ENCODE assay signal across 12 cellular contexts in the genomic region with DNA sequence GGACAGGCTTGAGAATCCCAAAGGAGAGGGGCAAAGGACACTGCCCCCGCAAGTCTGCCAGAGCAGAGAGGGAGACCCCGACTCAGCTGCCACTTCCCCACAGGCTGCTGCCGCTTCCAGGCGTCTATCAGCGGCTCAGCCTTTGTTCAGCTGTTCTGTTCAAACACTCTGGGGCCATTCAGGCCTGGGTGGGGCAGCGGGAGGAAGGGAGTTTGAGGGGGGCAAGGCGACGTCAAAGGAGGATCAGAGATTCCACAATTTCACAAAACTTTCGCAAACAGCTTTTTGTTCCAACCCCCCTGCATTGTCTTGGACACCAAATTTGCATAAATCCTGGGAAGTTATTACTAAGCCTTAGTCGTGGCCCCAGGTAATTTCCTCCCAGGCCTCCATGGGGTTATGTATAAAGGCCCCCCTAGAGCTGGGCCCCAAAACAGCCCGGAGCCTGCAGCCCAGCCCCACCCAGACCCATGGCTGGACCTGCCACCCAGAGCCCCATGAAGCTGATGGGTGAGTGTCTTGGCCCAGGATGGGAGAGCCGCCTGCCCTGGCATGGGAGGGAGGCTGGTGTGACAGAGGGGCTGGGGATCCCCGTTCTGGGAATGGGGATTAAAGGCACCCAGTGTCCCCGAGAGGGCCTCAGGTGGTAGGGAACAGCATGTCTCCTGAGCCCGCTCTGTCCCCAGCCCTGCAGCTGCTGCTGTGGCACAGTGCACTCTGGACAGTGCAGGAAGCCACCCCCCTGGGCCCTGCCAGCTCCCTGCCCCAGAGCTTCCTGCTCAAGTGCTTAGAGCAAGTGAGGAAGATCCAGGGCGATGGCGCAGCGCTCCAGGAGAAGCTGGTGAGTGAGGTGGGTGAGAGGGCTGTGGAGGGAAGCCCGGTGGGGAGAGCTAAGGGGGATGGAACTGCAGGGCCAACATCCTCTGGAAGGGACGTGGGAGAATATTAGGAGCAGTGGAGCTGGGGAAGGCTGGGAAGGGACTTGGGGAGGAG. TPM values are rescaled to one million over a fixed set of nuclear protein-coding genes. Genes with fewer than 3 reads are reported as not detected.
A peak's percentile ranks its signal among the peaks of the same experiment; 100 is the strongest.
DNase-seq lines count a peak whose midpoint lies in the region; ATAC-seq, FAIRE-seq and TF ChIP-seq lines count a peak whose summit lies in the region.
"Had no signal": no experiment of that assay in that cellular context is flagged by ENCODE, and none has a peak within 500 bp of the region (broad histone marks: within the 10 kb centered on the region; RNA-seq: fewer than 3 reads in every experiment).

A gene with protein sequence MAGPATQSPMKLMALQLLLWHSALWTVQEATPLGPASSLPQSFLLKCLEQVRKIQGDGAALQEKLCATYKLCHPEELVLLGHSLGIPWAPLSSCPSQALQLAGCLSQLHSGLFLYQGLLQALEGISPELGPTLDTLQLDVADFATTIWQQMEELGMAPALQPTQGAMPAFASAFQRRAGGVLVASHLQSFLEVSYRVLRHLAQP (plus strand): TSS at position 436 of the 993 bp plus-strand sequence. CDS start 35 bp downstream, at position 471.

- no peak within 1 kb of the TSS for H3K9ac ChIP-seq in kidney (ENCODE audit: low read length in 2 of 2)

- H3K4me3 ChIP-seq in H7 (ENCODE audit: insufficient read depth, low read depth, low read length): no peak within 1 kb of the TSS
- H3K4me3 ChIP-seq in RWPE2 (ENCODE audit: severe bottlenecking): peak within 1 kb of the TSS; percentile 19
- peak within 1 kb of the TSS; percentile 31 for H3K4me3 ChIP-seq in fibroblast of mammary gland (ENCODE audit: control insufficient read depth, low read depth, low read length)
- H3K4me3 ChIP-seq in psoas muscle: peak within 1 kb of the TSS; percentile 52
- H3K4me3 ChIP-seq in kidney (ENCODE audit: low read length in 2 of 2): no peak within 1 kb of the TSS

- TF ChIP-seq CTCF in RWPE2 (IDR thresholded peaks at IDR 0.05; ENCODE audit: poor library complexity, severe bottlenecking) (no peak), fibroblast of mammary gland (conservative IDR thresholded peaks at IDR 0.05; ENCODE audit: control insufficient read depth, insufficient read depth, low read depth, low read length) (no peak), psoas muscle (IDR thresholded peaks at IDR 0.05) (no peak), kidney (IDR thresholded peaks at IDR 0.05; ENCODE audit: borderline replicate concordance, extremely low read depth, insufficient read depth) (no peak)

- WGBS in psoas muscle, 3 donors: 25 to 40% (median 26%) methylated on average over 19 to 20 of the region's 20 CpGs

- H3K36me3 ChIP-seq in H7 (replicated peaks; ENCODE audit: control insufficient read depth, insufficient read depth, low read length): peaks cover 2% of the 10 kb centered on the region; the same call in 1 of the 2 replicates
- peaks cover 27% of the 10 kb centered on the region for H3K36me3 ChIP-seq in RWPE2 (ENCODE audit: low read depth)
- H3K36me3 ChIP-seq in psoas muscle (ENCODE audit: insufficient read depth in 1 of 2, low read depth in 1 of 2): peaks cover 0 to 8% of the 10 kb centered on the region in 2 donors
- peaks cover 0 to 2% of the 10 kb centered on the region in 2 donors for H3K36me3 ChIP-seq in kidney (ENCODE audit: control insufficient read depth in 1 of 2, insufficient read depth in 2 of 2, low read length in 2 of 2)

- DNase-seq in H7: peak; percentile 52
- DNase-seq in RWPE2 (ENCODE audit: low spot score): no peak
- peak; percentile 70 for DNase-seq in fibroblast of mammary gland (ENCODE audit: low read depth)
- peak; percentile 78 to 95 for DNase-seq in psoas muscle
- no peak for DNase-seq in kidney
- no peak for DNase-seq in pons (ENCODE audit: low spot score)
- DNase-seq: activated CD4-positive, alpha-beta memory T cell treated with anti-CD3 and anti-CD28 coated beads for 36 hours; NCI-H2029 treated with DMSO at 0.1 percent for 48 hours; substantia nigra had no signal

- H3K9me3 ChIP-seq in RWPE2 (ENCODE audit: severe bottlenecking): no peaks in the 10 kb centered on the region
- H3K9me3 ChIP-seq in psoas muscle: no peaks in the 10 kb centered on the region
- H3K9me3 ChIP-seq in kidney (ENCODE audit: control insufficient read depth in 1 of 2, low read length in 2 of 2): no peaks in the 10 kb centered on the region

- H3K27ac ChIP-seq in RWPE2 (ENCODE audit: poor library complexity, severe bottlenecking): peak within 1 kb of the TSS; percentile 93
- peak within 1 kb of the TSS; percentile 87 for H3K27ac ChIP-seq in psoas muscle
- peak within 1 kb of the TSS in 1 of 2 donors; percentile 41 for H3K27ac ChIP-seq in kidney (ENCODE audit: low read depth in 2 of 2, low read length in 2 of 2)

- H3K4me1 ChIP-seq in RWPE2 (ENCODE audit: insufficient read depth, poor library complexity, severe bottlenecking) (peaks cover 40% of the 10 kb centered on the region), psoas muscle (peaks cover 62% of the 10 kb centered on the region), kidney (ENCODE audit: control insufficient read depth in 1 of 2, insufficient read depth in 1 of 2, low read depth in 1 of 2, low read length in 2 of 2) (peaks cover 4 to 9% of the 10 kb centered on the region in 2 donors)

- peak; percentile 20 for ATAC-seq in RWPE2 (ENCODE audit: low read depth)
- peak; percentile 52 to 62 (median 58) for ATAC-seq in psoas muscle
- no peak for ATAC-seq in GM18907 (IDR thresholded peaks at IDR 0.05; ENCODE audit: unreplicated experiment)
- ATAC-seq in HG02884 (IDR thresholded peaks at IDR 0.05; ENCODE audit: unreplicated experiment): no peak

- H3K27me3 ChIP-seq in H7 (ENCODE audit: control insufficient read depth, insufficient read depth, low read length) (no peaks in the 10 kb centered on the region), RWPE2 (ENCODE audit: insufficient read depth, poor library complexity, severe bottlenecking) (no peaks in the 10 kb centered on the region), psoas muscle (ENCODE audit: insufficient read depth in 3 of 3, low read length in 2 of 3) (no peaks in the 10 kb centered on the region)

- no peak for FAIRE-seq in kidney (lab: Jason Lieb, UNC)

- intact Hi-C loops in psoas muscle (cut with DNase I) (loop anchor here (5.0 to 10.0 kb wide), 3 partner anchors 72 to 280 kb away; no protein-coding TSS in a partner anchor), kidney (cut with DNase I) (loop anchor here (10.0 kb wide), 2 partner anchors 150 to 270 kb away; partner anchors contain the start of gene CDC6)

RNA-seq across cellular contexts. Expression of the gene that starts here (rescaled TPM):
- total RNA-seq in H7 (2014; rRNA removed; shearing (Covaris generic)): 0.28 TPM in 1 of 2 replicates, not detected in the other
- total RNA-seq in psoas muscle: 10 to 100 TPM in 2 of 4 donors, under 1 TPM in 2; 0.30 to 39.8 (median 19.4) TPM
- 10 to 100 TPM in 1 of 3 donors, 1 to 10 TPM in 2; 3.4 to 46.2 (median 3.9) TPM for polyA plus RNA-seq in psoas muscle
- total RNA-seq in kidney: not detected
- not detected for polyA plus RNA-seq in kidney (ENCODE audit: insufficient read depth, low read depth, low replicate concordance)
- total RNA-seq: activated CD4-positive, alpha-beta memory T cell treated with anti-CD3 and anti-CD28 coated beads for 36 hours; SK-MEL-5 had no signal

Comparison
In these comparisons a context has a peak if more than half of its experiments do, and no peak if none do; other contexts are left out.
1. Peak in DNase-seq in H7; RNA of the gene not detected or under 1 TPM.
2. DNase-seq: peak in fibroblast of mammary gland (single experiment) and psoas muscle (2 of 2); none in RWPE2 (single experiment), kidney (single experiment) and pons (single experiment).
3. H3K4me3 ChIP-seq: peak in RWPE2 (single experiment), fibroblast of mammary gland (single experiment) and psoas muscle (single experiment); none in H7 (single experiment) and kidney (0 of 2).
4. ATAC-seq: peak in RWPE2 (single experiment) and psoas muscle (4 of 4); none in GM18907 (single experiment) and HG02884 (single experiment).